ENCODE assay signal across 9 cellular contexts in the genomic region with DNA sequence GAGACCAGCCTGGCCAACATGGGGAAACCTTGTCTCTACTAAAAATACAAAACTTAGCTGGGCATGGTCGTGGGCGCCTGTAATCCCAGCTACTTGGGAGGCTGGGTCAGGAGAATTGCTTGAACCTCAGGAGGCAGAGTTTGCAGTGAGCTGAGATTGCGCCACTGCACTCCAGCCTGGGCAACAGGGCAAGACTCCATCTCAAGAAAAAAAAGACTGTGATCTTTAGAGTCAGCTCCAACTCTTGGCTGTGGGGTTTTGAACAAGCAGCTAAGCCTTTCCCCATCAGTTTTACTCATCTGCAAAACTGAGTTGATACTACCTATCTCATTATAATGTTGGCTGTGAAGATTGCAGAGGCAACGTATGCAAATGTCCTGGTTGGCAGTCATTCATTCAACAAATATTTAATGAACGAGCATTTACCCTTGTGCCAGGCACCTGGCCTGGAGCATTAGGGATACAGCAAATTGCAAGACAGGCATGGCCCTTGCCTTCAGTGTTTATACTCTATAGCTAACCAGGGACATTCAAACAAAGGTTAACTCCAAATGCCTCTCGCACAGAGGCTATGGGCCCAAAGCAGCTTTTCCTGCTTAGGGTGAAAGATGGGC. TPM values are rescaled to one million over a fixed set of nuclear protein-coding genes. Genes with fewer than 3 reads are reported as not detected.
DNase-seq lines count a peak whose midpoint lies in the region; ATAC-seq and TF ChIP-seq lines count a peak whose summit lies in the region.
"Had no signal": no experiment of that assay in that cellular context is flagged by ENCODE, and none has a peak within 500 bp of the region (broad histone marks: within the 10 kb centered on the region; RNA-seq: fewer than 3 reads in every experiment).

No MANE protein-coding gene starts in this region.

- H3K9me3 ChIP-seq in stomach = no peaks in the 10 kb centered on the region

- ATAC-seq in activated CD8-positive, alpha-beta memory T cell treated with anti-CD3 and anti-CD28 coated beads, Interleukin-2, amount 10 ng/mL, durations not matched to agents 7 days and 5 days = no peak

- CTCF ChIA-PET in activated CD8-positive, alpha-beta memory T cell treated with anti-CD3 and anti-CD28 coated beads, Interleukin-2, amount 10 ng/mL, durations not matched to agents 7 days and 5 days (lab: Charles Lee) = interaction anchor here (1.0 kb wide), 1 partner anchor 10 kb away, joined by 3 read pairs; no protein-coding TSS in a partner anchor

- intact Hi-C loops in dendritic cell treated with granulocyte-macrophage colony-stimulating factor and Interleukin-4, amounts not matched to agents 40 ng/mL and 50 ng/mL, for 4 days (cut with micrococcal nuclease) = loop anchor here (5.0 kb wide), 1 partner anchor 99 kb away; a partner anchor contains a TSS
- intact Hi-C loops in stomach (cut with DNase I; ENCODE audit: low total_unique reads) = no loop called here

- no peak overlapping the region for H3K4me3 ChIP-seq in stomach

- 53 to 77% (median 62%) methylated on average over 6 of the region's 6 CpGs for WGBS in stomach, 5 donors

- H3K27me3 Mint-ChIP-seq in activated CD8-positive, alpha-beta memory T cell treated with anti-CD3 and anti-CD28 coated beads, Interleukin-2, amount 10 ng/mL, durations not matched to agents 7 days and 5 days = no peaks in the 10 kb centered on the region
- no peaks in the 10 kb centered on the region for H3K27me3 Mint-ChIP-seq in dendritic cell treated with granulocyte-macrophage colony-stimulating factor and Interleukin-4, amounts not matched to agents 40 ng/mL and 50 ng/mL, for 4 days

- H3K9me3 Mint-ChIP-seq in activated CD8-positive, alpha-beta memory T cell treated with anti-CD3 and anti-CD28 coated beads, Interleukin-2, amount 10 ng/mL, durations not matched to agents 7 days and 5 days (ENCODE audit: low read depth) = peaks cover 1% of the 10 kb centered on the region
- H3K9me3 Mint-ChIP-seq in dendritic cell treated with granulocyte-macrophage colony-stimulating factor and Interleukin-4, amounts not matched to agents 40 ng/mL and 50 ng/mL, for 4 days = no peaks in the 10 kb centered on the region

- no peaks in the 10 kb centered on the region for H3K27me3 ChIP-seq in stomach

- no peak for TF ChIP-seq POLR2A in stomach (IDR thresholded peaks at IDR 0.05)

- no peak for DNase-seq in activated CD8-positive, alpha-beta memory T cell treated with anti-CD3 and anti-CD28 coated beads, Interleukin-2, amount 10 ng/mL, durations not matched to agents 7 days and 5 days
- DNase-seq in activated CD8-positive, alpha-beta memory T cell treated with anti-CD3 and anti-CD28 coated beads, Interleukin-2, amount 50 U/mL, for 48 hours = no peak
- DNase-seq in NCI-H69 (lab: John Stamatoyannopoulos, UW) (peak; percentile 51), stomach (peak; percentile 62), NCI-H1092 (lab: John Stamatoyannopoulos, UW) (no peak), NCI-H1417 treated with DMSO at 0.1 percent for 48 hours (lab: John Stamatoyannopoulos, UW) (no peak), GOT3 (lab: John Stamatoyannopoulos, UW) (no peak)
- DNase-seq: nucleus accumbens had no signal

- peak overlapping the region; percentile 57 to 92 (median 88) for H3K27ac ChIP-seq in stomach

- peak overlapping the region; percentile 67 for H3K27ac Mint-ChIP-seq in activated CD8-positive, alpha-beta memory T cell treated with anti-CD3 and anti-CD28 coated beads, Interleukin-2, amount 10 ng/mL, durations not matched to agents 7 days and 5 days
- peak overlapping the region; percentile 75 for H3K27ac Mint-ChIP-seq in dendritic cell treated with granulocyte-macrophage colony-stimulating factor and Interleukin-4, amounts not matched to agents 40 ng/mL and 50 ng/mL, for 4 days

- peaks cover 34 to 64% (median 43%) of the 10 kb centered on the region in 4 donors for H3K4me1 ChIP-seq in stomach

- TF ChIP-seq CTCF in stomach (IDR thresholded peaks at IDR 0.05) = no peak

- peaks cover 0 to 4% (median 2%) of the 10 kb centered on the region in 4 donors for H3K36me3 ChIP-seq in stomach

- H3K4me1 Mint-ChIP-seq in activated CD8-positive, alpha-beta memory T cell treated with anti-CD3 and anti-CD28 coated beads, Interleukin-2, amount 10 ng/mL, durations not matched to agents 7 days and 5 days = peaks cover 60% of the 10 kb centered on the region
- peaks cover 75% of the 10 kb centered on the region for H3K4me1 Mint-ChIP-seq in dendritic cell treated with granulocyte-macrophage colony-stimulating factor and Interleukin-4, amounts not matched to agents 40 ng/mL and 50 ng/mL, for 4 days (ENCODE audit: low read depth)

- H3K4me3 Mint-ChIP-seq in activated CD8-positive, alpha-beta memory T cell treated with anti-CD3 and anti-CD28 coated beads, Interleukin-2, amount 10 ng/mL, durations not matched to agents 7 days and 5 days = no peak overlapping the region
- H3K4me3 Mint-ChIP-seq in dendritic cell treated with granulocyte-macrophage colony-stimulating factor and Interleukin-4, amounts not matched to agents 40 ng/mL and 50 ng/mL, for 4 days = no peak overlapping the region

- H3K36me3 Mint-ChIP-seq in activated CD8-positive, alpha-beta memory T cell treated with anti-CD3 and anti-CD28 coated beads, Interleukin-2, amount 10 ng/mL, durations not matched to agents 7 days and 5 days = peaks cover 22% of the 10 kb centered on the region
- H3K36me3 Mint-ChIP-seq in dendritic cell treated with granulocyte-macrophage colony-stimulating factor and Interleukin-4, amounts not matched to agents 40 ng/mL and 50 ng/mL, for 4 days (ENCODE audit: low read depth) = peaks cover 6% of the 10 kb centered on the region

- no peak for TF ChIP-seq EP300 in stomach (IDR thresholded peaks at IDR 0.05)

RNA-seq across cellular contexts. Expression of a gene that starts 37.9 kb away (rescaled TPM):
- 10 to 100 TPM; 73.7 to 79.8 TPM for total RNA-seq in activated CD8-positive, alpha-beta memory T cell treated with anti-CD3 and anti-CD28 coated beads, Interleukin-2, amount 10 ng/mL, durations not matched to agents 7 days and 5 days
- total RNA-seq in stomach = 10 to 100 TPM; 27.4 to 89.3 (median 45.2) TPM
- 10 to 100 TPM; 27.0 to 44.7 (median 40.6) TPM for polyA plus RNA-seq in stomach

Comparison
In these comparisons a context has a peak if more than half of its experiments do, and no peak if none do; other contexts are left out.
1. DNase-seq: peak in NCI-H69 (single experiment) and stomach (single experiment); none in activated CD8-positive, alpha-beta memory T cell treated with anti-CD3 and anti-CD28 coated beads, Interleukin-2, amount 10 ng/mL, durations not matched to agents 7 days and 5 days (single experiment), activated CD8-positive, alpha-beta memory T cell treated with anti-CD3 and anti-CD28 coated beads, Interleukin-2, amount 50 U/mL, for 48 hours (single experiment), NCI-H1092 (single experiment), NCI-H1417 treated with DMSO at 0.1 percent for 48 hours (single experiment) and GOT3 (single experiment).